Comparison of ENCODE assay signal across 8 cellular contexts in genomic region chr14:68947802-68948201, GRCh38. TPM values are rescaled to one million over a fixed set of nuclear protein-coding genes. Genes with fewer than 3 reads are reported as not detected.
DNase-seq lines count a peak whose midpoint lies in the region; ATAC-seq and TF ChIP-seq lines count a peak whose summit lies in the region.

No MANE protein-coding gene starts in this region.

- H3K36me3 Mint-ChIP-seq in activated T-cell treated with anti-CD3 and anti-CD28 coated beads, Interleukin-2, amount 50 U/mL, for 24 hours (ENCODE audit: low read depth) = peaks cover 11% of the 10 kb centered on the region
- peaks cover 29% of the 10 kb centered on the region for H3K36me3 Mint-ChIP-seq in MCF 10A (ENCODE audit: insufficient read depth, unreplicated experiment)

- H3K9ac ChIP-seq in mesenchymal stem cell (ENCODE audit: low read length) (no peak overlapping the region), PC-3 (ENCODE audit: low read length) (no peak overlapping the region)

- H3K4me3 Mint-ChIP-seq in activated T-cell treated with anti-CD3 and anti-CD28 coated beads, Interleukin-2, amount 50 U/mL, for 24 hours = no peak overlapping the region
- H3K4me3 Mint-ChIP-seq in MCF 10A (ENCODE audit: unreplicated experiment) = peak overlapping the region; percentile 53

- WGBS in mesenchymal stem cell = 28% methylated on average over 5 of the region's 8 CpGs

- H3K4me3 ChIP-seq in mesenchymal stem cell (ENCODE audit: insufficient read depth in 1 of 2, low read depth in 1 of 2, low read length in 2 of 2) (peak overlapping the region in 1 of 2 experiments; percentile 10), PC-3 (ENCODE audit: low read length) (no peak overlapping the region)

- no peak overlapping the region for H4K91ac ChIP-seq in mesenchymal stem cell (ENCODE audit: low read length)

- H3K14ac ChIP-seq in mesenchymal stem cell (ENCODE audit: low read length in 2 of 2) = no peak overlapping the region

- H3K4me1 ChIP-seq in mesenchymal stem cell (ENCODE audit: control insufficient read depth, insufficient read depth, low read depth, low read length) (peaks cover 68% of the 10 kb centered on the region), PC-3 (ENCODE audit: insufficient read depth, low read length) (peaks cover 40% of the 10 kb centered on the region)

- H3K9me3 ChIP-seq in mesenchymal stem cell (ENCODE audit: control insufficient read depth, low read length) = no peaks in the 10 kb centered on the region
- no peaks in the 10 kb centered on the region for H3K9me3 ChIP-seq in PC-3 (ENCODE audit: low read length)

- intact Hi-C loops in MCF 10A (cut with micrococcal nuclease) = no loop called here
- intact Hi-C loops in PC-3 (cut with micrococcal nuclease) = no loop called here

- H3K4me2 ChIP-seq in mesenchymal stem cell (ENCODE audit: low read length, poor library complexity, severe bottlenecking) = no peak overlapping the region
- no peak overlapping the region for H3K4me2 ChIP-seq in PC-3 (ENCODE audit: low read length)

- H2AFZ ChIP-seq in mesenchymal stem cell (ENCODE audit: low read depth, low read length) = no peak overlapping the region
- no peak overlapping the region for H2AFZ ChIP-seq in PC-3 (ENCODE audit: low read length)

- H3K36me3 ChIP-seq in mesenchymal stem cell (ENCODE audit: control insufficient read depth in 1 of 2, insufficient read depth in 2 of 2, low read depth in 1 of 2, low read length in 2 of 2) (peaks cover 3 to 41% of the 10 kb centered on the region in 2 experiments), PC-3 (ENCODE audit: low read depth, low read length) (peaks cover 19% of the 10 kb centered on the region; the same call in 1 of the 2 replicates)

- no peak for TF ChIP-seq CTCF in MCF 10A (IDR thresholded peaks at IDR 0.05; ENCODE audit: unreplicated experiment)
- no peak for TF ChIP-seq CTCF in PC-3 (conservative IDR thresholded peaks at IDR 0.05; ENCODE audit: low read depth, low read length)

- ATAC-seq in PC-3 = no peak

- peak overlapping the region; percentile 58 to 65 for H3K18ac ChIP-seq in mesenchymal stem cell (ENCODE audit: low read depth in 1 of 2, low read length in 2 of 2)

- H3F3A ChIP-seq in PC-3 (ENCODE audit: low read length, unreplicated experiment) = peaks cover 7% of the 10 kb centered on the region

- no peaks in the 10 kb centered on the region for H3K79me1 ChIP-seq in mesenchymal stem cell (replicated peaks; ENCODE audit: low read length, poor library complexity, severe bottlenecking)

- H4K20me1 ChIP-seq in PC-3 (ENCODE audit: low read length) = peaks cover 88% of the 10 kb centered on the region

- no peak overlapping the region for H3K23ac ChIP-seq in mesenchymal stem cell (ENCODE audit: low read length in 2 of 2)

- H3K79me2 ChIP-seq in PC-3 (ENCODE audit: low read length) = peaks cover 97% of the 10 kb centered on the region

- H3K4me1 Mint-ChIP-seq in activated T-cell treated with anti-CD3 and anti-CD28 coated beads, Interleukin-2, amount 50 U/mL, for 24 hours (ENCODE audit: low read depth) = peaks cover 93% of the 10 kb centered on the region
- H3K4me1 Mint-ChIP-seq in MCF 10A (ENCODE audit: insufficient read depth, unreplicated experiment) = peaks cover 78% of the 10 kb centered on the region

- H3K27ac ChIP-seq in mesenchymal stem cell (ENCODE audit: low read length, poor library complexity, severe bottlenecking) (peak overlapping the region; percentile 49), PC-3 (ENCODE audit: low read length) (no peak overlapping the region)

- CTCF ChIA-PET in MCF 10A (lab: Yijun Ruan, JAX) = interaction anchor here (0.6 to 2.3 kb wide), 6 partner anchors 21 to 159 kb away, joined by 3 to 10 read pairs (median 5); no protein-coding TSS in a partner anchor
- CTCF ChIA-PET in PC-3 (lab: Charles Lee) = no interaction called here

- peak overlapping the region; percentile 84 for H3K27ac Mint-ChIP-seq in activated T-cell treated with anti-CD3 and anti-CD28 coated beads, Interleukin-2, amount 50 U/mL, for 24 hours
- peak overlapping the region; percentile 80 for H3K27ac Mint-ChIP-seq in MCF 10A (ENCODE audit: low read depth, unreplicated experiment)

- H3K9me2 ChIP-seq in PC-3 (replicated peaks; ENCODE audit: low read length) = no peaks in the 10 kb centered on the region

- H3K9me3 Mint-ChIP-seq in activated T-cell treated with anti-CD3 and anti-CD28 coated beads, Interleukin-2, amount 50 U/mL, for 24 hours = no peaks in the 10 kb centered on the region
- no peaks in the 10 kb centered on the region for H3K9me3 Mint-ChIP-seq in MCF 10A (ENCODE audit: unreplicated experiment)

- H2BK15ac ChIP-seq in mesenchymal stem cell (ENCODE audit: low read depth, poor library complexity, severe bottlenecking) = no peak overlapping the region

- BruUV-seq in MCF 10A (replicated peaks; lab: Mats Ljungman, UMichigan) = no TSS peak
- no TSS peak for BruUV-seq in PC-3 (replicated peaks; lab: Mats Ljungman, UMichigan)

- H4K8ac ChIP-seq in mesenchymal stem cell (ENCODE audit: low read length) = peak overlapping the region; percentile 78

- peak overlapping the region; percentile 4 to 57 for H3K4ac ChIP-seq in mesenchymal stem cell (ENCODE audit: low read depth in 1 of 2, low read length in 2 of 2)

- DNase-seq in activated T-cell treated with anti-CD3 and anti-CD28 coated beads, Interleukin-2, amount 50 U/mL, for 24 hours = no peak
- DNase-seq in activated T-cell treated with anti-CD3 and anti-CD28 coated beads, Interleukin-2, amount 50 U/mL, for 1 hour = no peak
- DNase-seq in MCF 10A (ENCODE audit: unreplicated experiment) (peak; percentile 86), mesenchymal stem cell (peak; percentile 86), occipital lobe (lab: John Stamatoyannopoulos, UW) (no peak), DMS114 treated with DMSO at 0.1 percent for 48 hours (lab: John Stamatoyannopoulos, UW; ENCODE audit: unreplicated experiment) (no peak), PC-3 (no peak)
- DNase-seq in activated effector memory CD4-positive, alpha-beta T cell treated with Interleukin-2 at 50 U/mL for 16 hours = no peak

- no peak overlapping the region for H2BK5ac ChIP-seq in mesenchymal stem cell (ENCODE audit: low read depth, low read length, poor library complexity, severe bottlenecking)

- no peaks in the 10 kb centered on the region for H3K27me3 Mint-ChIP-seq in activated T-cell treated with anti-CD3 and anti-CD28 coated beads, Interleukin-2, amount 50 U/mL, for 24 hours
- no peaks in the 10 kb centered on the region for H3K27me3 Mint-ChIP-seq in MCF 10A (ENCODE audit: insufficient read depth, unreplicated experiment)

- no peaks in the 10 kb centered on the region for H3K27me3 ChIP-seq in mesenchymal stem cell (ENCODE audit: control insufficient read depth in 1 of 2, insufficient read depth in 1 of 2, low read length in 2 of 2)
- H3K27me3 ChIP-seq in PC-3 (ENCODE audit: low read length) = no peaks in the 10 kb centered on the region

- no peak overlapping the region for H2BK120ac ChIP-seq in mesenchymal stem cell (ENCODE audit: low read depth, low read length)

- peak overlapping the region; percentile 46 for H2AK5ac ChIP-seq in mesenchymal stem cell (ENCODE audit: low read length, severe bottlenecking)

- POLR2A ChIA-PET in MCF 10A (lab: Yijun Ruan, JAX) = interaction anchor here (0.7 to 8.4 kb wide), 9 partner anchors 8 to 204 kb away, joined by 3 to 108 read pairs (median 5); partner anchors contain the start of gene ACTN1
- POLR2A ChIA-PET in PC-3 (lab: Charles Lee; ENCODE audit: unreplicated experiment) = no interaction called here

- H2BK12ac ChIP-seq in mesenchymal stem cell (ENCODE audit: low read length in 2 of 2) = peak overlapping the region; percentile 38 to 57

RNA-seq across cellular contexts. Expression of gene ACTN1, which starts 31.3 kb away (rescaled TPM):
- total RNA-seq in MCF 10A (2022) (239 and 312 TPM in 2 replicates), occipital lobe (12.2 TPM), PC-3 (2014; rRNA removed) (303 and 400 TPM in 2 replicates)
- 359 TPM for polyA plus RNA-seq in mesenchymal stem cell (2013, experiment 1 of 2)
- polyA plus RNA-seq in mesenchymal stem cell (2013, experiment 2 of 2) = 344 TPM

Comparison
In these comparisons a context has a peak if more than half of its experiments do, and no peak if none do; other contexts are left out.
1. DNase-seq: peak in MCF 10A (single experiment) and mesenchymal stem cell (single experiment); none in activated T-cell treated with anti-CD3 and anti-CD28 coated beads, Interleukin-2, amount 50 U/mL, for 24 hours (single experiment), activated T-cell treated with anti-CD3 and anti-CD28 coated beads, Interleukin-2, amount 50 U/mL, for 1 hour (single experiment), occipital lobe (single experiment), DMS114 treated with DMSO at 0.1 percent for 48 hours (single experiment), activated effector memory CD4-positive, alpha-beta T cell treated with Interleukin-2 at 50 U/mL for 16 hours (single experiment) and PC-3 (single experiment).
2. RNA of gene ACTN1, which starts 31.3 kb away (total RNA-seq): 239 to 312 TPM in MCF 10A and 303 to 400 TPM in PC-3; 12.2 TPM in occipital lobe (single experiment); every median in the first group is over 10 times any median in the second.